ENCODE assay signal across 15 cellular contexts in genomic region chr18:74501386-74501785, GRCh38. TPM values are rescaled to one million over a fixed set of nuclear protein-coding genes. Genes with fewer than 3 reads are reported as not detected.
A peak's percentile ranks its signal among the peaks of the same experiment; 100 is the strongest.
DNase-seq lines count a peak whose midpoint lies in the region; ATAC-seq and TF ChIP-seq lines count a peak whose summit lies in the region.
"Had no signal": no experiment of that assay in that cellular context is flagged by ENCODE, and none has a peak within 500 bp of the region (broad histone marks: within the 10 kb centered on the region; RNA-seq: fewer than 3 reads in every experiment).

No MANE protein-coding gene starts in this region.

- H3K4me1 ChIP-seq in left ventricle myocardium inferior (peaks cover 46% of the 10 kb centered on the region), breast epithelium (no peaks in the 10 kb centered on the region), mucosa of stomach (ENCODE audit: control insufficient read depth, insufficient read depth, low read length) (peaks cover 33% of the 10 kb centered on the region), vagina (peaks cover 38% of the 10 kb centered on the region)

- intact Hi-C loops in left ventricle myocardium inferior (cut with micrococcal nuclease) (no loop called here), left cardiac atrium (cut with DNase I) (no loop called here), breast epithelium (cut with DNase I; ENCODE audit: low total_unique reads) (no loop called here), vagina (cut with DNase I) (no loop called here)

- peak overlapping the region; percentile 45 for H3K9ac ChIP-seq in mucosa of stomach (ENCODE audit: low read length)

- H3K27me3 ChIP-seq in left ventricle myocardium inferior (ENCODE audit: low read depth) (no peaks in the 10 kb centered on the region), breast epithelium (no peaks in the 10 kb centered on the region), mucosa of stomach (ENCODE audit: control insufficient read depth, insufficient read depth, low read length) (no peaks in the 10 kb centered on the region), vagina (no peaks in the 10 kb centered on the region)
- H3K27me3 ChIP-seq: gastrocnemius medialis had no signal

- DNase-seq in left ventricle myocardium inferior (no peak), left cardiac atrium (no peak), breast epithelium (ENCODE audit: low spot score in 2 of 2) (peak in 1 of 2 donors; percentile 62), vagina (ENCODE audit: extremely low spot score in 2 of 2) (no peak), A172 (ENCODE audit: low spot score) (no peak)
- DNase-seq: AML-193, amygdala, gastrocnemius medialis, H9, NCI-H446 treated with DMSO at 0.1 percent for 48 hours, nucleus accumbens had no signal

- no peaks in the 10 kb centered on the region for H3K9me3 ChIP-seq in left ventricle myocardium inferior (replicated peaks)
- H3K9me3 ChIP-seq in breast epithelium = no peaks in the 10 kb centered on the region
- H3K9me3 ChIP-seq in mucosa of stomach (ENCODE audit: control insufficient read depth, low read length) = no peaks in the 10 kb centered on the region
- H3K9me3 ChIP-seq in vagina = no peaks in the 10 kb centered on the region
- H3K9me3 ChIP-seq: gastrocnemius medialis had no signal

- peaks cover 58% of the 10 kb centered on the region for H3K36me3 ChIP-seq in left ventricle myocardium inferior
- no peaks in the 10 kb centered on the region for H3K36me3 ChIP-seq in breast epithelium
- peaks cover 7% of the 10 kb centered on the region for H3K36me3 ChIP-seq in mucosa of stomach (ENCODE audit: control insufficient read depth, insufficient read depth, low read length)
- H3K36me3 ChIP-seq in vagina = peaks cover 0 to 44% of the 10 kb centered on the region in 2 donors

- TF ChIP-seq POLR2A in breast epithelium (IDR thresholded peaks at IDR 0.05) (no peak), vagina (IDR thresholded peaks at IDR 0.05) (no peak)

- ATAC-seq in left cardiac atrium = no peak
- no peak for ATAC-seq in GM21447 (IDR thresholded peaks at IDR 0.05; ENCODE audit: unreplicated experiment)
- ATAC-seq in HG02938 (IDR thresholded peaks at IDR 0.05; ENCODE audit: unreplicated experiment) = no peak
- ATAC-seq: gastrocnemius medialis had no signal

- TF ChIP-seq CTCF in left ventricle myocardium inferior (IDR thresholded peaks at IDR 0.05; ENCODE audit: borderline replicate concordance) (no peak), breast epithelium (IDR thresholded peaks at IDR 0.05) (no peak), vagina (IDR thresholded peaks at IDR 0.05) (no peak)

- H3K27ac ChIP-seq in left ventricle myocardium inferior (replicated peaks) (no peak overlapping the region), breast epithelium (peak overlapping the region; percentile 71 to 80), vagina (peak overlapping the region; percentile 37)
- H3K27ac ChIP-seq: gastrocnemius medialis had no signal

- H3K4me3 ChIP-seq in left ventricle myocardium inferior = peak overlapping the region; percentile 44
- peak overlapping the region in 1 of 3 donors; percentile 40 for H3K4me3 ChIP-seq in breast epithelium
- H3K4me3 ChIP-seq in mucosa of stomach (ENCODE audit: low read length) = no peak overlapping the region
- H3K4me3 ChIP-seq in vagina = no peak overlapping the region
- H3K4me3 ChIP-seq: gastrocnemius medialis had no signal

RNA-seq across cellular contexts. Expression of gene CNDP2, which starts 5.2 kb away (rescaled TPM):
- total RNA-seq in left ventricle myocardium inferior (71.0 TPM), left cardiac atrium (10 to 100 TPM; 71.1 to 79.4 TPM), breast epithelium (100 to 1,000 TPM in 1 of 3 donors, 10 to 100 TPM in 2; 81.0 to 104 (median 95.7) TPM), vagina (52.5 TPM)
- total RNA-seq in A172 (2014; rRNA removed; shearing (Covaris generic)) = 48.9 and 59.9 TPM in 2 replicates

RNA-seq across cellular contexts. Expression of gene CNDP1, which starts 32.9 kb away (rescaled TPM):
- total RNA-seq in left ventricle myocardium inferior = not detected
- total RNA-seq in left cardiac atrium = not detected
- under 1 TPM in 1 of 3 donors, not detected in 2; 0.33 TPM for total RNA-seq in breast epithelium
- 9.8 TPM for total RNA-seq in vagina
- not detected in 2 replicates for total RNA-seq in A172 (2014; rRNA removed; shearing (Covaris generic))
- total RNA-seq: gastrocnemius medialis, H9, HT1080 had no signal

RNA-seq across cellular contexts. Expression of gene DIPK1C, which starts 44.3 kb away (rescaled TPM):
- total RNA-seq in left ventricle myocardium inferior = 6.4 TPM
- total RNA-seq in left cardiac atrium = 1 to 10 TPM; 1.3 to 1.5 TPM
- total RNA-seq in breast epithelium = under 1 TPM in 1 of 3 donors, not detected in 2; 0.16 TPM
- not detected for total RNA-seq in vagina
- 0.02 TPM in 1 of 2 replicates, not detected in the other for total RNA-seq in A172 (2014; rRNA removed; shearing (Covaris generic))
- total RNA-seq: H9, HT1080 had no signal
